Comparison of ENCODE assay signal across 31 cellular contexts in genomic region chr4:17241835-17242234, GRCh38.
"Had no signal": no experiment of that assay in that cellular context is flagged by ENCODE, and none has a peak within 500 bp of the region (broad histone marks: within the 10 kb centered on the region; RNA-seq: fewer than 3 reads in every experiment).

No MANE protein-coding gene starts in this region.

- H3K36me3 ChIP-seq: breast epithelium, WERI-Rb-1 had no signal

- H3K27me3 ChIP-seq: body of pancreas, breast epithelium had no signal

- DNase-seq: activated CD4-positive, alpha-beta memory T cell treated with anti-CD3 and anti-CD28 coated beads, Interleukin-2, amount 10 ng/mL, durations not matched to agents 7 days and 5 days; activated CD4-positive, alpha-beta T cell treated with anti-CD3 and anti-CD28 coated beads for 1 hour; activated CD4-positive, alpha-beta T cell treated with anti-CD3 and anti-CD28 coated beads for 48 hours; activated CD4-positive, CD25-positive, alpha-beta regulatory T cell; activated CD8-positive, alpha-beta memory T cell treated with anti-CD3 and anti-CD28 coated beads for 24 hours; activated CD8-positive, alpha-beta memory T cell treated with anti-CD3 and anti-CD28 coated beads, Interleukin-2, amount 10 ng/mL, durations not matched to agents 7 days and 5 days; activated CD8-positive, alpha-beta memory T cell treated with anti-CD3 and anti-CD28 coated beads, Interleukin-2, amount 50 U/mL, for 48 hours; activated effector memory CD4-positive, alpha-beta T cell treated with Interleukin-2 at 50 U/mL for 16 hours; activated naive CD4-positive, alpha-beta T cell treated with anti-CD3 and anti-CD28 coated beads, Interleukin-2, amount 10 ng/mL, durations not matched to agents 7 days and 5 days; activated naive CD8-positive, alpha-beta T cell treated with anti-CD3 and anti-CD28 coated beads, Interleukin-2, amount 50 U/mL, for 24 hours; activated T-cell treated with anti-CD3 and anti-CD28 coated beads, Interleukin-2, amount 50 U/mL, for 48 hours; anterior cingulate cortex; body of pancreas; caudate nucleus; IMR-90; NCI-H1105; NCI-H1417 treated with DMSO at 0.1 percent for 48 hours; NCI-H187 treated with DMSO at 0.1 percent for 48 hours; NCI-H2081; NCI-H2171 treated with DMSO at 0.1 percent for 48 hours; NCI-H2227 treated with DMSO at 0.1 percent for 48 hours; NCI-H446; NCI-H510A treated with DMSO at 0.1 percent for 48 hours; NCI-H526 treated with DMSO at 0.1 percent for 48 hours; NCI-H774; SIG-M5; T1000; WERI-Rb-1 had no signal

- H3K4me3 ChIP-seq: body of pancreas, breast epithelium, K562 had no signal

- H3K27ac ChIP-seq: body of pancreas, breast epithelium, WERI-Rb-1 had no signal

- H3K4me1 ChIP-seq: body of pancreas, breast epithelium had no signal

- H3K9me3 ChIP-seq: body of pancreas, breast epithelium had no signal

- ATAC-seq: activated CD8-positive, alpha-beta memory T cell treated with anti-CD3 and anti-CD28 coated beads, Interleukin-2, amount 10 ng/mL, durations not matched to agents 7 days and 5 days; activated naive CD8-positive, alpha-beta T cell treated with anti-CD3 and anti-CD28 coated beads, Interleukin-2, amount 50 U/mL, for 24 hours; body of pancreas; K562; Panc1 had no signal
